Comparison of ENCODE assay signal across 23 cellular contexts in genomic region chrY:8381425-8381824, GRCh38.
DNase-seq lines count a peak whose midpoint lies in the region; ATAC-seq and TF ChIP-seq lines count a peak whose summit lies in the region.
"Had no signal": no experiment of that assay in that cellular context is flagged by ENCODE, and none has a peak within 500 bp of the region (broad histone marks: within the 10 kb centered on the region; RNA-seq: fewer than 3 reads in every experiment).

No MANE protein-coding gene starts in this region.

- no peaks in the 10 kb centered on the region for H3K4me1 ChIP-seq in Karpas-422 (ENCODE audit: low read length)
- H3K4me1 ChIP-seq in testis: no peaks in the 10 kb centered on the region
- H3K4me1 ChIP-seq: BE2C, uterus had no signal

- no peaks in the 10 kb centered on the region for H3K9me2 ChIP-seq in Karpas-422 (replicated peaks; ENCODE audit: insufficient read depth, low read length)

- H3K36me3 ChIP-seq in Karpas-422 (ENCODE audit: insufficient read depth, low read length): no peaks in the 10 kb centered on the region
- no peaks in the 10 kb centered on the region for H3K36me3 ChIP-seq in testis (ENCODE audit: low read depth, missing control alignments)
- H3K36me3 ChIP-seq: BE2C, uterus had no signal

- no peaks in the 10 kb centered on the region for H4K20me1 ChIP-seq in Karpas-422 (ENCODE audit: insufficient read depth, low read depth, low read length)

- peak; percentile 84 for ATAC-seq in activated CD4-positive, alpha-beta T cell treated with anti-CD3 and anti-CD28 coated beads for 36 hours
- ATAC-seq in GM18868 (IDR thresholded peaks at IDR 0.05; ENCODE audit: unreplicated experiment) (peak; percentile 75), HG03565 (IDR thresholded peaks at IDR 0.05; ENCODE audit: unreplicated experiment) (peak; percentile 85)
- ATAC-seq in activated naive CD4-positive, alpha-beta T cell treated with anti-CD3 and anti-CD28 coated beads, Interleukin-2, amount 50 U/mL, for 72 hours: peak; percentile 74 to 90
- ATAC-seq: Right ventricle myocardium inferior, T-cell had no signal

- CTCF ChIA-PET in activated CD4-positive, alpha-beta T cell treated with anti-CD3 and anti-CD28 coated beads for 36 hours (lab: Charles Lee): no interaction called here

- peak; percentile 32 for DNase-seq in activated CD4-positive, alpha-beta T cell treated with anti-CD3 and anti-CD28 coated beads for 36 hours
- no peak for DNase-seq in activated CD4-positive, alpha-beta T cell treated with anti-CD3 and anti-CD28 coated beads, Interleukin-2, amount 50 U/mL, for 4 hours
- DNase-seq in activated naive CD4-positive, alpha-beta T cell treated with anti-CD3 and anti-CD28 coated beads, Interleukin-2, amount 50 U/mL, for 72 hours (ENCODE audit: low spot score in 2 of 2): no peak
- no peak for DNase-seq in Karpas-422
- no peak for DNase-seq in testis
- DNase-seq in stimulated activated naive CD4-positive, alpha-beta T cell treated with Interleukin-2 at 50 U/mL for 16 hours (lab: John Stamatoyannopoulos, UW): no peak
- DNase-seq: activated T-cell treated with anti-CD3 and anti-CD28 coated beads, Interleukin-2, amount 50 U/mL, for 4 hours; BE2C; COR-L47; cortex of kidney; DMS79 treated with DMSO at 0.1 percent for 48 hours; IMR-90; NCI-H2171 treated with DMSO at 0.1 percent for 48 hours; NCI-H69; nephron progenitor cell; posterior cingulate gyrus; substantia nigra; T-cell; uterus had no signal

- no peaks in the 10 kb centered on the region for H3K27me3 Mint-ChIP-seq in activated CD4-positive, alpha-beta T cell treated with anti-CD3 and anti-CD28 coated beads for 36 hours
- H3K27me3 Mint-ChIP-seq: T-cell had no signal

- TF ChIP-seq POLR2A in testis (IDR thresholded peaks at IDR 0.05): no peak

- no peaks in the 10 kb centered on the region for H3K36me3 Mint-ChIP-seq in activated CD4-positive, alpha-beta T cell treated with anti-CD3 and anti-CD28 coated beads for 36 hours (ENCODE audit: low read depth)
- no peaks in the 10 kb centered on the region for H3K36me3 Mint-ChIP-seq in activated naive CD4-positive, alpha-beta T cell treated with anti-CD3 and anti-CD28 coated beads, Interleukin-2, amount 50 U/mL, for 72 hours
- H3K36me3 Mint-ChIP-seq: T-cell had no signal

- no peak overlapping the region for H3K9ac ChIP-seq in Karpas-422 (ENCODE audit: low read length)

- no peak overlapping the region for H2AFZ ChIP-seq in Karpas-422 (ENCODE audit: low read length)
- H2AFZ ChIP-seq: hepatocyte had no signal

- no peaks in the 10 kb centered on the region for H3K9me3 Mint-ChIP-seq in activated CD4-positive, alpha-beta T cell treated with anti-CD3 and anti-CD28 coated beads for 36 hours (ENCODE audit: low read depth)
- H3K9me3 Mint-ChIP-seq in activated naive CD4-positive, alpha-beta T cell treated with anti-CD3 and anti-CD28 coated beads, Interleukin-2, amount 50 U/mL, for 72 hours: no peaks in the 10 kb centered on the region
- H3K9me3 Mint-ChIP-seq: activated T-cell treated with anti-CD3 and anti-CD28 coated beads, Interleukin-2, amount 50 U/mL, for 4 hours; nephron progenitor cell; T-cell had no signal

- H3K4me3 ChIP-seq in Karpas-422 (ENCODE audit: low read length) (no peak overlapping the region), testis (no peak overlapping the region)
- H3K4me3 ChIP-seq: hepatocyte, uterus had no signal

- H3K4me2 ChIP-seq in Karpas-422 (ENCODE audit: low read depth, low read length, poor library complexity, severe bottlenecking): no peak overlapping the region
- H3K4me2 ChIP-seq: hepatocyte had no signal

- no peak overlapping the region for H3K4me3 Mint-ChIP-seq in activated CD4-positive, alpha-beta T cell treated with anti-CD3 and anti-CD28 coated beads for 36 hours
- H3K4me3 Mint-ChIP-seq: activated T-cell treated with anti-CD3 and anti-CD28 coated beads, Interleukin-2, amount 50 U/mL, for 4 hours; nephron progenitor cell; T-cell had no signal

- H3K27me3 ChIP-seq in Karpas-422 (ENCODE audit: low read length) (no peaks in the 10 kb centered on the region), testis (no peaks in the 10 kb centered on the region)
- H3K27me3 ChIP-seq: BE2C, hepatocyte, uterus had no signal

- H3K27ac Mint-ChIP-seq in activated CD4-positive, alpha-beta T cell treated with anti-CD3 and anti-CD28 coated beads for 36 hours: no peak overlapping the region
- H3K27ac Mint-ChIP-seq in activated naive CD4-positive, alpha-beta T cell treated with anti-CD3 and anti-CD28 coated beads, Interleukin-2, amount 50 U/mL, for 72 hours: no peak overlapping the region
- H3K27ac Mint-ChIP-seq: nephron progenitor cell, T-cell had no signal

- H3K27ac ChIP-seq in Karpas-422 (ENCODE audit: low read length) (no peak overlapping the region), testis (no peak overlapping the region)
- H3K27ac ChIP-seq: hepatocyte, uterus had no signal

- no peaks in the 10 kb centered on the region for H3K9me3 ChIP-seq in Karpas-422 (ENCODE audit: low read length)
- no peaks in the 10 kb centered on the region for H3K9me3 ChIP-seq in testis
- H3K9me3 ChIP-seq: BE2C, uterus had no signal

- 69 to 79% methylated on average over 4 of the region's 4 CpGs for WGBS in testis, 2 donors

- no peak for TF ChIP-seq CTCF in testis (IDR thresholded peaks at IDR 0.05)

- POLR2A ChIA-PET in activated CD4-positive, alpha-beta T cell treated with anti-CD3 and anti-CD28 coated beads for 36 hours (lab: Charles Lee): no interaction called here

- H3K4me1 Mint-ChIP-seq in activated CD4-positive, alpha-beta T cell treated with anti-CD3 and anti-CD28 coated beads for 36 hours: peaks cover 4% of the 10 kb centered on the region
- H3K4me1 Mint-ChIP-seq: nephron progenitor cell, T-cell had no signal

- intact Hi-C loops in activated CD4-positive, alpha-beta T cell treated with anti-CD3 and anti-CD28 coated beads for 36 hours (cut with DNase I, micrococcal nuclease): loop anchor here (5.0 kb wide), 1 partner anchor 109 kb away; no protein-coding TSS in a partner anchor
- intact Hi-C loops in testis (cut with DNase I; ENCODE audit: low total_unique reads): no loop called here

- H3K79me2 ChIP-seq in Karpas-422 (ENCODE audit: low read length): no peaks in the 10 kb centered on the region
- H3K79me2 ChIP-seq: hepatocyte had no signal
